ENCODE assay signal across 8 cellular contexts in genomic region chr16:4309833-4310266, GRCh38. TPM values are rescaled to one million over a fixed set of nuclear protein-coding genes. Genes with fewer than 3 reads are reported as not detected.
DNase-seq lines count a peak whose midpoint lies in the region; ATAC-seq and TF ChIP-seq lines count a peak whose summit lies in the region.

No MANE protein-coding gene starts in this region.

- H3K4me3 Mint-ChIP-seq in activated CD8-positive, alpha-beta memory T cell treated with anti-CD3 and anti-CD28 coated beads, Interleukin-2, amount 10 ng/mL, durations not matched to agents 7 days and 5 days = no peak overlapping the region
- no peak overlapping the region for H3K4me3 Mint-ChIP-seq in natural killer cell

- ATAC-seq in activated CD8-positive, alpha-beta memory T cell treated with anti-CD3 and anti-CD28 coated beads, Interleukin-2, amount 10 ng/mL, durations not matched to agents 7 days and 5 days = no peak
- ATAC-seq in natural killer cell (no peak), GM18520 (IDR thresholded peaks at IDR 0.05; ENCODE audit: unreplicated experiment) (no peak)

- peaks cover under 1 to 56% (median 21%) of the 10 kb centered on the region in 3 donors for H3K4me1 ChIP-seq in esophagus squamous epithelium

- DNase-seq in GM12865 (ENCODE audit: low read depth) (peak; percentile 81), NCI-H2196 treated with DMSO at 0.1 percent for 48 hours (lab: John Stamatoyannopoulos, UW; ENCODE audit: unreplicated experiment) (peak; percentile 31), esophagus squamous epithelium (lab: John Stamatoyannopoulos, UW) (no peak), natural killer cell (peak; percentile 61), NCI-H2171 treated with DMSO at 0.1 percent for 48 hours (lab: John Stamatoyannopoulos, UW) (no peak), mesenteric fat pad (ENCODE audit: low spot score) (no peak)
- DNase-seq in activated CD8-positive, alpha-beta memory T cell treated with anti-CD3 and anti-CD28 coated beads, Interleukin-2, amount 10 ng/mL, durations not matched to agents 7 days and 5 days = peak; percentile 72

- no peak for TF ChIP-seq POLR2A in esophagus squamous epithelium (IDR thresholded peaks at IDR 0.05)

- CTCF ChIA-PET in activated CD8-positive, alpha-beta memory T cell treated with anti-CD3 and anti-CD28 coated beads, Interleukin-2, amount 10 ng/mL, durations not matched to agents 7 days and 5 days (lab: Charles Lee) = interaction anchor here (1.0 to 2.9 kb wide), 10 partner anchors 8 to 167 kb away, joined by 3 to 23 read pairs (median 4); partner anchors contain the start of genes HMOX2 and TFAP4

- H3K4me3 ChIP-seq in GM12865 (ENCODE audit: low read depth, low read length) (no peak overlapping the region), esophagus squamous epithelium (no peak overlapping the region)

- H3K36me3 ChIP-seq in esophagus squamous epithelium = no peaks in the 10 kb centered on the region

- H3K9me3 Mint-ChIP-seq in activated CD8-positive, alpha-beta memory T cell treated with anti-CD3 and anti-CD28 coated beads, Interleukin-2, amount 10 ng/mL, durations not matched to agents 7 days and 5 days (ENCODE audit: low read depth) = no peaks in the 10 kb centered on the region
- H3K9me3 Mint-ChIP-seq in natural killer cell = no peaks in the 10 kb centered on the region

- intact Hi-C loops in esophagus squamous epithelium (cut with DNase I) = no loop called here
- intact Hi-C loops in natural killer cell (cut with micrococcal nuclease) = loop anchor here (2.0 kb wide), 1 partner anchor 19 kb away; no protein-coding TSS in a partner anchor

- peak; percentile 83 for TF ChIP-seq CTCF in GM12865 (IDR thresholded peaks at IDR 0.05; ENCODE audit: insufficient read depth, low read depth, low read length, missing control alignments)
- peak; percentile 25 to 64 (median 44) for TF ChIP-seq CTCF in esophagus squamous epithelium (IDR thresholded peaks at IDR 0.05)
- TF ChIP-seq CTCF in natural killer cell (IDR thresholded peaks at IDR 0.05) = peak; percentile 53

- peaks cover 9% of the 10 kb centered on the region for H3K27me3 Mint-ChIP-seq in activated CD8-positive, alpha-beta memory T cell treated with anti-CD3 and anti-CD28 coated beads, Interleukin-2, amount 10 ng/mL, durations not matched to agents 7 days and 5 days
- peaks cover 9 to 10% of the 10 kb centered on the region in 2 donors for H3K27me3 Mint-ChIP-seq in natural killer cell (ENCODE audit: low read depth in 2 of 2)

- 10% methylated on average over 2 of the region's 11 CpGs; no CpG with 5 or more reads in 1 of the 2 donors for WGBS in esophagus squamous epithelium, 2 donors

- H3K9me3 ChIP-seq in esophagus squamous epithelium = no peaks in the 10 kb centered on the region

- peaks cover 0 to 19% (median 2%) of the 10 kb centered on the region in 4 donors for H3K27me3 ChIP-seq in esophagus squamous epithelium

- peak overlapping the region in 3 of 4 donors; percentile 6 to 53 (median 30) for H3K27ac ChIP-seq in esophagus squamous epithelium

- H3K4me1 Mint-ChIP-seq in activated CD8-positive, alpha-beta memory T cell treated with anti-CD3 and anti-CD28 coated beads, Interleukin-2, amount 10 ng/mL, durations not matched to agents 7 days and 5 days = peaks cover 31% of the 10 kb centered on the region
- peaks cover 21 to 26% of the 10 kb centered on the region in 2 donors for H3K4me1 Mint-ChIP-seq in natural killer cell

- H3K27ac Mint-ChIP-seq in activated CD8-positive, alpha-beta memory T cell treated with anti-CD3 and anti-CD28 coated beads, Interleukin-2, amount 10 ng/mL, durations not matched to agents 7 days and 5 days = no peak overlapping the region
- peak overlapping the region in 1 of 2 donors; percentile 97 for H3K27ac Mint-ChIP-seq in natural killer cell

- H3K36me3 Mint-ChIP-seq in activated CD8-positive, alpha-beta memory T cell treated with anti-CD3 and anti-CD28 coated beads, Interleukin-2, amount 10 ng/mL, durations not matched to agents 7 days and 5 days = peaks cover 10% of the 10 kb centered on the region
- no peaks in the 10 kb centered on the region for H3K36me3 Mint-ChIP-seq in natural killer cell

RNA-seq across cellular contexts. Expression of gene GLIS2, which starts 6.0 kb away (rescaled TPM):
- total RNA-seq in activated CD8-positive, alpha-beta memory T cell treated with anti-CD3 and anti-CD28 coated beads, Interleukin-2, amount 10 ng/mL, durations not matched to agents 7 days and 5 days = under 1 TPM; 0.55 to 0.63 TPM
- 1 to 10 TPM in 1 of 4 donors, under 1 TPM in 3; 0.30 to 1.7 (median 0.67) TPM for total RNA-seq in esophagus squamous epithelium
- total RNA-seq in natural killer cell = under 1 TPM in 2 of 3 donors, not detected in 1; 0.05 to 0.35 TPM
- 14.2 TPM for total RNA-seq in mesenteric fat pad

RNA-seq across cellular contexts. Expression of gene TFAP4, which starts 37.0 kb away (rescaled TPM):
- 10 to 100 TPM; 18.0 to 27.2 TPM for total RNA-seq in activated CD8-positive, alpha-beta memory T cell treated with anti-CD3 and anti-CD28 coated beads, Interleukin-2, amount 10 ng/mL, durations not matched to agents 7 days and 5 days
- total RNA-seq in esophagus squamous epithelium (1 to 10 TPM; 5.8 to 9.8 (median 9.3) TPM), natural killer cell (1 to 10 TPM; 6.5 to 9.6 (median 8.9) TPM), mesenteric fat pad (8.2 TPM)

RNA-seq across cellular contexts. Expression of gene PAM16, which starts 41.3 kb away (rescaled TPM):
- 10 to 100 TPM; 47.5 to 49.4 TPM for total RNA-seq in activated CD8-positive, alpha-beta memory T cell treated with anti-CD3 and anti-CD28 coated beads, Interleukin-2, amount 10 ng/mL, durations not matched to agents 7 days and 5 days
- total RNA-seq in esophagus squamous epithelium (10 to 100 TPM; 29.5 to 40.8 (median 33.2) TPM), natural killer cell (10 to 100 TPM; 29.4 to 42.7 (median 39.0) TPM), mesenteric fat pad (38.2 TPM)

Comparison
In these comparisons a context has a peak if more than half of its experiments do, and no peak if none do; other contexts are left out.
1. DNase-seq: peak in GM12865 (single experiment), NCI-H2196 treated with DMSO at 0.1 percent for 48 hours (single experiment), activated CD8-positive, alpha-beta memory T cell treated with anti-CD3 and anti-CD28 coated beads, Interleukin-2, amount 10 ng/mL, durations not matched to agents 7 days and 5 days (single experiment) and natural killer cell (single experiment); none in esophagus squamous epithelium (single experiment), NCI-H2171 treated with DMSO at 0.1 percent for 48 hours (single experiment) and mesenteric fat pad (single experiment).
2. Peak in every context shown above with its lines, with median percentiles within 50 percentile points of each other: CTCF ChIP-seq.